In the genomic region with DNA sequence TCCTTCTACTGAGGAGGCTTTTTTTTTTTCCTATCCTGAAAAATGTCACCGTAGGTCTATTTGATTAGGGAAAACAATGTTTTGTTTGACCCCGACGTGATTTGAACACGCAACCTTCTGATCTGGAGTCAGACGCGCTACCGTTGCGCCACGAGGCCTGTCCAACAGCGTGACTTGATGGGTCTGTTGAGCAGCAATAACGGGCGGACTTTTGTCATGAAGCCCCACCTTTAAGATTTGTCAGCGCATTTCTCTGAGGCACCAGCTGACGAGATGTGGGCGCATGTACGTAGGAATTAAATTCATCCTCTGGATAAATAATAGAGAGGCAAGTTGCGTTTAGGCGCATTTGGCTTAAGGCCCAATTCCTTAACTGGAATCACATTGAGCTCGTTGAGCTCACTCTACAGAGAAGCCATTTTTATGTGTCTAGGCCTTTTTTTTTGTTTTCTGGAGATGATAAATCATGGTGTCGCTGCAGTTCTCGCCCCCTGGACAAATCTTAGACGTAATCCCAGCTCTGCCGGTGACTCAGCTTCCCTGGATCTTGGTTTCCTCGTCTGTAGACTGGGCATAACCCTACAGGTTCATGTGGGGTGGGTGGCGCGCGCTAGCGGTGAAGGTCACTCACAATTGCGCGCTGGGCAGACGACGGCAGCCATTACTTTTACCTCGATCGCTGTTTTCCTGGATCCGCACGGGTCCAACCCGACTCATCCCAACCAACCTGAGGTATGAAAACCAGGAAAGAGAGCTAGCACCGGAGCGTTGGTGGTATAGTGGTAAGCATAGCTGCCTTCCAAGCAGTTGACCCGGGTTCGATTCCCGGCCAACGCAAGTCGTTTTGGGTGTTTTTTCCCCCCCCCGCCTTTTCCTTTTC, we compare ENCODE assay signal across 8 cellular contexts. TPM values are rescaled to one million over a fixed set of nuclear protein-coding genes. Genes with fewer than 3 reads are reported as not detected.
DNase-seq lines count a peak whose midpoint lies in the region; ATAC-seq and TF ChIP-seq lines count a peak whose summit lies in the region.

No MANE protein-coding gene starts in this region.

- H3K36me3 ChIP-seq in transverse colon = no peaks in the 10 kb centered on the region

- peak; percentile 64 to 84 for DNase-seq in NCI-H524 (lab: John Stamatoyannopoulos, UW)
- DNase-seq in NCI-H524 treated with DMSO at 0.1 percent for 48 hours (lab: John Stamatoyannopoulos, UW) = no peak
- DNase-seq in NCI-H187 (lab: John Stamatoyannopoulos, UW) = peak; percentile 51 to 82
- DNase-seq in T-helper 2 cell treated with Interferon-gamma antibody and Interleukin-4, amounts not matched to agents 5 μg/mL and 100 μg/mL, for 36 hours (ENCODE audit: low spot score) = peak; percentile 86
- peak; percentile 41 to 95 (median 82) for DNase-seq in amygdala (lab: John Stamatoyannopoulos, UW)
- DNase-seq in left ventricle myocardium superior = peak; percentile 86
- DNase-seq in posterior vena cava (ENCODE audit: low spot score) = peak; percentile 96
- peak; percentile 94 for DNase-seq in transverse colon

- 0 to 1% methylated on average over 14 to 45 of the region's 45 CpGs for WGBS in transverse colon (ENCODE audit: low coverage in 1 of 2), 2 donors

- peak overlapping the region; percentile 46 to 82 (median 52) for H3K4me3 ChIP-seq in transverse colon

- H3K4me3 Mint-ChIP-seq in T-helper 2 cell treated with Interferon-gamma antibody and Interleukin-4, amounts not matched to agents 5 μg/mL and 100 μg/mL, for 36 hours = peak overlapping the region; percentile 93

- TF ChIP-seq EP300 in transverse colon (IDR thresholded peaks at IDR 0.05; ENCODE audit: low read depth) = no peak

- H3K27ac Mint-ChIP-seq in T-helper 2 cell treated with Interferon-gamma antibody and Interleukin-4, amounts not matched to agents 5 μg/mL and 100 μg/mL, for 36 hours = peak overlapping the region; percentile 97

- peak in 1 of 5 experiments; percentile 10 for TF ChIP-seq CTCF in transverse colon (IDR thresholded peaks at IDR 0.05)

- ATAC-seq in left ventricle myocardium superior = peak; percentile 76

- no peaks in the 10 kb centered on the region for H3K9me3 Mint-ChIP-seq in T-helper 2 cell treated with Interferon-gamma antibody and Interleukin-4, amounts not matched to agents 5 μg/mL and 100 μg/mL, for 36 hours

- peak; percentile 23 for TF ChIP-seq POLR2A in transverse colon (IDR thresholded peaks at IDR 0.05)

- intact Hi-C loops in left ventricle myocardium superior (cut with micrococcal nuclease) (no loop called here), posterior vena cava (cut with DNase I) (loop anchor here (5.0 kb wide), 2 partner anchors 34 to 104 kb away; a partner anchor contains a TSS), transverse colon (cut with DNase I; ENCODE audit: low total_unique reads) (loop anchor here (2.0 kb wide), 1 partner anchor 76 kb away; no protein-coding TSS in a partner anchor)

- in situ Hi-C loops in transverse colon (cut with MboI; ENCODE audit: low pct_ligation_motif_present in 1 of 4, low pct_unique_long_range_greater_than_20kb in 1 of 4, low sequenced_read_pairs in 3 of 4) = no loop called here

- H3K4me1 Mint-ChIP-seq in T-helper 2 cell treated with Interferon-gamma antibody and Interleukin-4, amounts not matched to agents 5 μg/mL and 100 μg/mL, for 36 hours (ENCODE audit: low read depth) = peaks cover 31% of the 10 kb centered on the region

- H3K9me3 ChIP-seq in transverse colon = no peaks in the 10 kb centered on the region

- H3K36me3 Mint-ChIP-seq in T-helper 2 cell treated with Interferon-gamma antibody and Interleukin-4, amounts not matched to agents 5 μg/mL and 100 μg/mL, for 36 hours (ENCODE audit: low read depth) = peaks cover 14% of the 10 kb centered on the region

- H3K27me3 Mint-ChIP-seq in T-helper 2 cell treated with Interferon-gamma antibody and Interleukin-4, amounts not matched to agents 5 μg/mL and 100 μg/mL, for 36 hours (ENCODE audit: low read depth) = peaks cover 8% of the 10 kb centered on the region

- H3K4me1 ChIP-seq in transverse colon = peaks cover 8 to 26% (median 17%) of the 10 kb centered on the region in 4 donors

- H3K27ac ChIP-seq in transverse colon = peak overlapping the region; percentile 95 to 99 (median 98)

- H3K27me3 ChIP-seq in transverse colon = no peaks in the 10 kb centered on the region

RNA-seq across cellular contexts. Expression of a gene that starts 10.6 kb away (rescaled TPM):
- total RNA-seq in left ventricle myocardium superior = 0.47 TPM
- under 1 TPM in 1 of 2 donors, not detected in 1; 0.69 TPM for total RNA-seq in posterior vena cava
- 1 to 10 TPM; 2.2 to 8.6 (median 5.6) TPM for total RNA-seq in transverse colon

RNA-seq across cellular contexts. Expression of a gene that starts 26.8 kb away (rescaled TPM):
- 16.2 TPM for total RNA-seq in left ventricle myocardium superior
- 10 to 100 TPM; 23.2 to 29.8 TPM for total RNA-seq in posterior vena cava
- total RNA-seq in transverse colon = 100 to 1,000 TPM in 1 of 4 donors, 10 to 100 TPM in 3; 19.9 to 139 (median 31.7) TPM

RNA-seq across cellular contexts. Expression of a gene that starts 28.1 kb away (rescaled TPM):
- total RNA-seq in left ventricle myocardium superior = 12.1 TPM
- total RNA-seq in posterior vena cava = 10 to 100 TPM; 20.3 to 23.9 TPM
- 10 to 100 TPM in 2 of 4 donors, 1 to 10 TPM in 1, under 1 TPM in 1; 0.75 to 24.9 (median 8.9) TPM for total RNA-seq in transverse colon

RNA-seq across cellular contexts. Expression of a gene that starts 31.0 kb away (rescaled TPM):
- 9.4 TPM for total RNA-seq in left ventricle myocardium superior
- total RNA-seq in posterior vena cava = 1 to 10 TPM; 4.5 to 5.6 TPM
- 10 to 100 TPM in 3 of 4 donors, 1 to 10 TPM in 1; 3.2 to 17.1 (median 12.7) TPM for total RNA-seq in transverse colon

RNA-seq across cellular contexts. Expression of a gene that starts 44.8 kb away (rescaled TPM):
- total RNA-seq in left ventricle myocardium superior (5.2 TPM), posterior vena cava (10 to 100 TPM; 12.9 to 16.4 TPM), transverse colon (10 to 100 TPM in 2 of 4 donors, 1 to 10 TPM in 2; 1.5 to 74.6 (median 18.3) TPM)
